ENCODE assay signal across 37 cellular contexts in genomic region chr22:27088026-27088425, GRCh38.
A peak's percentile ranks its signal among the peaks of the same experiment; 100 is the strongest.
DNase-seq lines count a peak whose midpoint lies in the region; ATAC-seq, FAIRE-seq and TF ChIP-seq lines count a peak whose summit lies in the region.
"Had no signal": no experiment of that assay in that cellular context is flagged by ENCODE, and none has a peak within 500 bp of the region (broad histone marks: within the 10 kb centered on the region; RNA-seq: fewer than 3 reads in every experiment).

No MANE protein-coding gene starts in this region.

- no peaks in the 10 kb centered on the region for H3K4me1 ChIP-seq in GM23248 (ENCODE audit: insufficient read depth)
- H3K4me1 ChIP-seq in astrocyte (ENCODE audit: insufficient read depth, low read length), result no peaks in the 10 kb centered on the region
- H3K4me1 ChIP-seq: ascending aorta, left lung, parathyroid adenoma, testis, uterus had no signal

- no peak overlapping the region for H3K4me3 Mint-ChIP-seq in astrocyte (ENCODE audit: unreplicated experiment)
- H3K4me3 Mint-ChIP-seq: activated CD8-positive, alpha-beta memory T cell treated with anti-CD3 and anti-CD28 coated beads, Interleukin-2, amount 10 ng/mL, durations not matched to agents 7 days and 5 days; activated naive CD8-positive, alpha-beta T cell treated with anti-CD3 and anti-CD28 coated beads for 36 hours; activated T-cell treated with anti-CD3 and anti-CD28 coated beads, Interleukin-2, amount 50 U/mL, for 4 hours; central memory CD8-positive, alpha-beta T cell; dendritic cell treated with granulocyte-macrophage colony-stimulating factor and Interleukin-4, amounts not matched to agents 40 ng/mL and 50 ng/mL, for 4 days; GM23338; immature natural killer cell; stimulated activated naive CD8-positive, alpha-beta T cell treated with anti-CD3 and anti-CD28 coated beads, Interleukin-15, Interleukin-2, amounts not matched to agents 100 ng/mL and 50 ng/mL, for 24 hours; T-helper 1 cell treated with Interleukin-12 subunit alpha and Interleukin-12 subunit beta and Interleukin-4 antibody, amounts not matched to agents 30 μg/mL and 1 μg/mL, for 36 hours had no signal

- no peaks in the 10 kb centered on the region for H3K9me2 ChIP-seq in GM23248 (ENCODE audit: insufficient read depth)

- DNase-seq in GM23248, result peak; percentile 19
- DNase-seq in astrocyte (ENCODE audit: low read depth), result peak; percentile 95
- peak; percentile 67 for DNase-seq in fibroblast of the aortic adventitia (ENCODE audit: low read depth)
- DNase-seq in DMS79 treated with DMSO at 0.1 percent for 48 hours (lab: John Stamatoyannopoulos, UW), result no peak
- DNase-seq in NCI-H748 treated with DMSO at 0.1 percent for 48 hours (lab: John Stamatoyannopoulos, UW), result no peak
- no peak for DNase-seq in medulla oblongata (ENCODE audit: extremely low spot score)
- DNase-seq: activated CD4-positive, alpha-beta T cell treated with anti-CD3 and anti-CD28 coated beads, Interleukin-2, amount 50 U/mL, for 1 hour; activated CD4-positive, CD25-positive, alpha-beta regulatory T cell; activated CD8-positive, alpha-beta memory T cell treated with anti-CD3 and anti-CD28 coated beads, Interleukin-2, amount 10 ng/mL, durations not matched to agents 7 days and 5 days; activated gamma-delta T cell; activated naive CD8-positive, alpha-beta T cell treated with anti-CD3 and anti-CD28 coated beads for 36 hours; activated T-cell treated with anti-CD3 and anti-CD28 coated beads, Interleukin-2, amount 50 U/mL, for 4 hours; COR-L47; erythroblast; immature natural killer cell; left lung; mesenchymal stem cell; NCI-H1092 treated with DMSO at 0.1 percent for 48 hours; NCI-H187 treated with DMSO at 0.1 percent for 48 hours; NCI-H524; right cardiac atrium; stimulated activated CD8-positive, alpha-beta memory T cell treated with anti-CD3 and anti-CD28 coated beads, Interleukin-4, amount 100 ng/mL, for 48 hours; testis; uterus had no signal

- H3K36me3 ChIP-seq in GM23248 (ENCODE audit: low read depth) (no peaks in the 10 kb centered on the region), astrocyte (ENCODE audit: insufficient read depth, low read length) (no peaks in the 10 kb centered on the region)
- H3K36me3 ChIP-seq: ascending aorta, left lung, uterus had no signal

- no peak for ATAC-seq in HG03045 (IDR thresholded peaks at IDR 0.05; ENCODE audit: unreplicated experiment)
- ATAC-seq: activated CD8-positive, alpha-beta memory T cell treated with anti-CD3 and anti-CD28 coated beads, Interleukin-2, amount 10 ng/mL, durations not matched to agents 7 days and 5 days; activated T-cell treated with anti-CD3 and anti-CD28 coated beads, Interleukin-2, amount 50 U/mL, for 4 hours; GM23338; left lung; right cardiac atrium; Right ventricle myocardium inferior; SK-N-SH treated with all-trans-retinoic acid at 6 μM for 48 hours had no signal

- H3K4me3 ChIP-seq in GM23248 (no peak overlapping the region), astrocyte (ENCODE audit: insufficient read depth, low read depth, low read length) (no peak overlapping the region), fibroblast of the aortic adventitia (ENCODE audit: low read depth, low read length) (no peak overlapping the region)
- H3K4me3 ChIP-seq: ascending aorta, GM23338, left lung, testis, uterus had no signal

- no peak overlapping the region for H2AFZ ChIP-seq in GM23248
- no peak overlapping the region for H2AFZ ChIP-seq in astrocyte (ENCODE audit: low read depth, low read length)
- H2AFZ ChIP-seq: GM23338, parathyroid adenoma had no signal

- H3K4me2 ChIP-seq in GM23248 (ENCODE audit: unreplicated experiment) (no peak overlapping the region), astrocyte (ENCODE audit: low read length) (no peak overlapping the region)
- H3K4me2 ChIP-seq: GM23338 had no signal

- H3K79me2 ChIP-seq in GM23248 (ENCODE audit: insufficient read depth) (no peaks in the 10 kb centered on the region), astrocyte (ENCODE audit: insufficient read depth, low read length) (no peaks in the 10 kb centered on the region)
- H3K79me2 ChIP-seq: parathyroid adenoma had no signal

- peaks cover 2% of the 10 kb centered on the region for H3K4me1 Mint-ChIP-seq in astrocyte (ENCODE audit: low read depth, unreplicated experiment)
- H3K4me1 Mint-ChIP-seq: activated CD8-positive, alpha-beta memory T cell treated with anti-CD3 and anti-CD28 coated beads, Interleukin-2, amount 10 ng/mL, durations not matched to agents 7 days and 5 days; activated naive CD8-positive, alpha-beta T cell treated with anti-CD3 and anti-CD28 coated beads for 36 hours; central memory CD8-positive, alpha-beta T cell; immature natural killer cell had no signal

- no peaks in the 10 kb centered on the region for H3K9me3 ChIP-seq in GM23248 (ENCODE audit: low read depth)
- peaks cover 6% of the 10 kb centered on the region for H3K9me3 ChIP-seq in astrocyte (ENCODE audit: insufficient read depth, low read depth, low read length)
- H3K9me3 ChIP-seq: ascending aorta, testis, uterus had no signal

- no peak overlapping the region for H3K27ac Mint-ChIP-seq in astrocyte (ENCODE audit: unreplicated experiment)
- H3K27ac Mint-ChIP-seq: activated CD8-positive, alpha-beta memory T cell treated with anti-CD3 and anti-CD28 coated beads, Interleukin-2, amount 10 ng/mL, durations not matched to agents 7 days and 5 days; activated naive CD8-positive, alpha-beta T cell treated with anti-CD3 and anti-CD28 coated beads for 36 hours; dendritic cell treated with granulocyte-macrophage colony-stimulating factor and Interleukin-4, amounts not matched to agents 40 ng/mL and 50 ng/mL, for 4 days; GM23338; immature natural killer cell; stimulated activated naive CD8-positive, alpha-beta T cell treated with anti-CD3 and anti-CD28 coated beads, Interleukin-15, Interleukin-2, amounts not matched to agents 100 ng/mL and 50 ng/mL, for 24 hours; T-helper 1 cell treated with Interleukin-12 subunit alpha and Interleukin-12 subunit beta and Interleukin-4 antibody, amounts not matched to agents 30 μg/mL and 1 μg/mL, for 36 hours had no signal

- peaks cover 15% of the 10 kb centered on the region for H3K27me3 Mint-ChIP-seq in astrocyte (ENCODE audit: low read depth, unreplicated experiment)

- peaks cover 16% of the 10 kb centered on the region for H3K9me3 Mint-ChIP-seq in astrocyte (ENCODE audit: unreplicated experiment)
- H3K9me3 Mint-ChIP-seq: activated naive CD8-positive, alpha-beta T cell treated with anti-CD3 and anti-CD28 coated beads for 36 hours; central memory CD8-positive, alpha-beta T cell; dendritic cell treated with granulocyte-macrophage colony-stimulating factor and Interleukin-4, amounts not matched to agents 40 ng/mL and 50 ng/mL, for 4 days; GM23338; immature natural killer cell; stimulated activated naive CD8-positive, alpha-beta T cell treated with anti-CD3 and anti-CD28 coated beads, Interleukin-15, Interleukin-2, amounts not matched to agents 100 ng/mL and 50 ng/mL, for 24 hours; T-helper 1 cell treated with Interleukin-12 subunit alpha and Interleukin-12 subunit beta and Interleukin-4 antibody, amounts not matched to agents 30 μg/mL and 1 μg/mL, for 36 hours had no signal

- H3K27me3 ChIP-seq in GM23248 (replicated peaks; ENCODE audit: insufficient read depth), result peaks cover 24% of the 10 kb centered on the region; the same call in 1 of the 2 replicates
- peaks cover 7% of the 10 kb centered on the region for H3K27me3 ChIP-seq in astrocyte (ENCODE audit: insufficient read depth, low read length)
- H3K27me3 ChIP-seq: ascending aorta, testis, uterus had no signal

- no peak for TF ChIP-seq CTCF in astrocyte (IDR thresholded peaks at IDR 0.05; ENCODE audit: insufficient read depth, low read depth, low read length)
- no peak for TF ChIP-seq CTCF in fibroblast of the aortic adventitia (IDR thresholded peaks at IDR 0.05; ENCODE audit: insufficient read depth, low read length)

- no peaks in the 10 kb centered on the region for H3F3A ChIP-seq in GM23248 (ENCODE audit: insufficient read depth)

- WGBS in GM23248 (ENCODE audit: low coverage in 1 of 2, low lambda C conversion rate in 2 of 2, missing lambda C conversion rate in 2 of 2), 2 experiments, result 0 to 7% methylated on average over 1 of the region's 1 CpG

- no peak for FAIRE-seq in astrocyte (lab: Jason Lieb, UNC)
- FAIRE-seq: G401.6, TTC549 had no signal

- no peak overlapping the region for H3K9ac ChIP-seq in GM23248
- H3K9ac ChIP-seq in astrocyte (ENCODE audit: low read length), result no peak overlapping the region
- H3K9ac ChIP-seq: parathyroid adenoma had no signal

- peaks cover 4% of the 10 kb centered on the region for H3K36me3 Mint-ChIP-seq in astrocyte (ENCODE audit: low read depth, unreplicated experiment)
- H3K36me3 Mint-ChIP-seq: activated CD8-positive, alpha-beta memory T cell treated with anti-CD3 and anti-CD28 coated beads, Interleukin-2, amount 10 ng/mL, durations not matched to agents 7 days and 5 days; activated naive CD8-positive, alpha-beta T cell treated with anti-CD3 and anti-CD28 coated beads for 36 hours; immature natural killer cell had no signal

- in situ Hi-C loops in GM23248 (cut with MboI), result no loop called here

- H4K20me1 ChIP-seq in GM23248 (ENCODE audit: insufficient read depth), result no peaks in the 10 kb centered on the region
- H4K20me1 ChIP-seq in astrocyte (ENCODE audit: insufficient read depth, low read length), result no peaks in the 10 kb centered on the region

- H3K27ac ChIP-seq in GM23248 (no peak overlapping the region), astrocyte (ENCODE audit: low read depth, low read length) (no peak overlapping the region)
- H3K27ac ChIP-seq: ascending aorta, C4-2B, left lung, parathyroid adenoma, testis, uterus had no signal

Comparison
In these comparisons a context has a peak if more than half of its experiments do, and no peak if none do; other contexts are left out.
1. DNase-seq: peak in GM23248 (single experiment), astrocyte (single experiment) and fibroblast of the aortic adventitia (single experiment); none in DMS79 treated with DMSO at 0.1 percent for 48 hours (single experiment), NCI-H748 treated with DMSO at 0.1 percent for 48 hours (single experiment) and medulla oblongata (single experiment).